In the genomic region with DNA sequence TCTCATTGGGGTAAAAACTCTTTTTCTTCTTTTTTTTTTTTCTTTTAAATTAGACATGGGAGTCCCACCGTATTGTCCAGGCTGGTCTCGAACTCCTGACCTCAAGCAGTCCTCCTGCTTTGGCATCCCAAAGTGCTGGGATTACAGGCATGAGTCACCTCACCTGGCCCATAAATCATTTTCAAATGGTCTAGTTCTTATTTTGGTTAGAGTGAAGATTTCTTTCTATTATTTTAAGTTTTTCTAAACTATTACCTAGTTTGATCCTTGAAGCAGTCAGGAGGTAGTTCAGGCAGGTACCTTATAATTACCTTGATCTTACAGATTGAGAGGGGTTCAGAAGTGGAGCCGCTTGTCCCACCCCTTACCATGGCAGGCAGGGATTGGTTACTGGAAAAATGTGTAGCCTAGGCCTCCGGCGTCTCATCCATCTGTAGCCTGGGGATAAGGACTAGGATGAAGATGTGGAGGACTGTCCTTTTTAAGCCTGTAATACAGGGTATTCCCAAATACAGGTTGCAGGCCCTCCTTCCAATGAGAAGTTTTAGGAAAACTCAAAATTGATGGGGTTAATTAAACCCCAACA, we compare ENCODE assay signal across 11 cellular contexts.
DNase-seq lines count a peak whose midpoint lies in the region; ATAC-seq and TF ChIP-seq lines count a peak whose summit lies in the region.
"Had no signal": no experiment of that assay in that cellular context is flagged by ENCODE, and none has a peak within 500 bp of the region (broad histone marks: within the 10 kb centered on the region; RNA-seq: fewer than 3 reads in every experiment).

No MANE protein-coding gene starts in this region.

- no peak for ATAC-seq in stimulated activated naive CD8-positive, alpha-beta T cell treated with anti-CD3 and anti-CD28 coated beads, Interleukin-15, Interleukin-2, amounts not matched to agents 100 U/mL and 50 U/mL, for 24 hours
- no peak for ATAC-seq in GM21825 (IDR thresholded peaks at IDR 0.05; ENCODE audit: unreplicated experiment)
- no peak for ATAC-seq in HG03159 (IDR thresholded peaks at IDR 0.05; ENCODE audit: unreplicated experiment)

- H3K27me3 ChIP-seq in WERI-Rb-1 (ENCODE audit: insufficient read depth, low read depth, severe bottlenecking) (no peaks in the 10 kb centered on the region), iPS-15b (ENCODE audit: control insufficient read depth, insufficient read depth, low read length) (no peaks in the 10 kb centered on the region)

- H3K27ac ChIP-seq in WERI-Rb-1 = peak overlapping the region; percentile 99

- TF ChIP-seq CTCF in WERI-Rb-1 (IDR thresholded peaks at IDR 0.05; ENCODE audit: low read depth, low read length) = no peak

- H3K4me3 ChIP-seq in WERI-Rb-1 (ENCODE audit: low read depth, low read length) = peak overlapping the region; percentile 95
- H3K4me3 ChIP-seq in iPS-15b (ENCODE audit: low read depth, low read length) = peak overlapping the region; percentile 94

- peaks cover 19% of the 10 kb centered on the region for H3K4me1 ChIP-seq in iPS-15b (ENCODE audit: control insufficient read depth, insufficient read depth, low read length)

- peak overlapping the region; percentile 97 for H3K27ac Mint-ChIP-seq in stimulated activated naive CD8-positive, alpha-beta T cell treated with anti-CD3 and anti-CD28 coated beads, Interleukin-15, Interleukin-2, amounts not matched to agents 100 ng/mL and 50 ng/mL, for 24 hours

- H3K9me3 Mint-ChIP-seq in stimulated activated naive CD8-positive, alpha-beta T cell treated with anti-CD3 and anti-CD28 coated beads, Interleukin-15, Interleukin-2, amounts not matched to agents 100 ng/mL and 50 ng/mL, for 24 hours = no peaks in the 10 kb centered on the region

- H3K36me3 ChIP-seq in WERI-Rb-1 (peaks cover 67% of the 10 kb centered on the region), iPS-15b (ENCODE audit: control insufficient read depth, insufficient read depth, low read length) (peaks cover 46% of the 10 kb centered on the region)

- no peaks in the 10 kb centered on the region for H3K27me3 Mint-ChIP-seq in stimulated activated naive CD8-positive, alpha-beta T cell treated with anti-CD3 and anti-CD28 coated beads, Interleukin-15, Interleukin-2, amounts not matched to agents 100 ng/mL and 50 ng/mL, for 24 hours

- peak overlapping the region; percentile 95 for H3K4me3 Mint-ChIP-seq in stimulated activated naive CD8-positive, alpha-beta T cell treated with anti-CD3 and anti-CD28 coated beads, Interleukin-15, Interleukin-2, amounts not matched to agents 100 ng/mL and 50 ng/mL, for 24 hours

- peaks cover 57% of the 10 kb centered on the region for H3K36me3 Mint-ChIP-seq in stimulated activated naive CD8-positive, alpha-beta T cell treated with anti-CD3 and anti-CD28 coated beads, Interleukin-15, Interleukin-2, amounts not matched to agents 100 ng/mL and 50 ng/mL, for 24 hours (ENCODE audit: low read depth)

- peaks cover 69% of the 10 kb centered on the region for H3K4me1 Mint-ChIP-seq in stimulated activated naive CD8-positive, alpha-beta T cell treated with anti-CD3 and anti-CD28 coated beads, Interleukin-15, Interleukin-2, amounts not matched to agents 100 ng/mL and 50 ng/mL, for 24 hours (ENCODE audit: low read depth)

- no peak for DNase-seq in stimulated activated naive CD8-positive, alpha-beta T cell treated with anti-CD3 and anti-CD28 coated beads, Interleukin-15, Interleukin-2, amounts not matched to agents 100 U/mL and 50 U/mL, for 24 hours
- DNase-seq in WERI-Rb-1 = peak; percentile 80
- DNase-seq in cerebellar cortex (ENCODE audit: low spot score) = no peak
- DNase-seq in NOMO-1 (lab: John Stamatoyannopoulos, UW; ENCODE audit: unreplicated experiment in 2 of 2) = no peak
- DNase-seq: DMS79, HCEC 1CT, NCI-H345 had no signal

- peak overlapping the region; percentile 96 for H3K9ac ChIP-seq in iPS-15b (ENCODE audit: low read depth, low read length)

- H3K9me3 ChIP-seq in WERI-Rb-1 (ENCODE audit: severe bottlenecking) (no peaks in the 10 kb centered on the region), iPS-15b (ENCODE audit: control insufficient read depth, insufficient read depth, low read length) (no peaks in the 10 kb centered on the region)
